In the genomic region with DNA sequence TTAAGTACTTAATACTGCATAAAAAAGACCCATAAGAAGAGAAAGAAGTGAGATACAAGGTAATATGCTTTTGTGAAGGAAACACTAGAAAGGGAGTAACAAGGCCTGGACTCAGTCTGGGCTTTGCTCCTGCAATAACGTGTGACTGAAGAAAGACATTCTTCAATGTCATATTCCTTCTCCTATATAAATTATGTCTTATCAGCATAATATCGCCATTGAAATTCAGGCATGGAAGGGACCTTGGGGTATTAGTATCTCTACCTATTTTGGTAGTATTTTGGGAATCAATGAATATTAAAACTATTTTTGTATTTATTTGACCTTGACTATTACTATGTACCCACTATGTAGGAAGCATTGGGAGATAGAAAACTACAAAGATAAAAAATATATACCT, we compare ENCODE assay signal across 34 cellular contexts.
"Had no signal": no experiment of that assay in that cellular context is flagged by ENCODE, and none has a peak within 500 bp of the region (broad histone marks: within the 10 kb centered on the region; RNA-seq: fewer than 3 reads in every experiment).

No MANE protein-coding gene starts in this region.

- H3K4me3 ChIP-seq: adrenal gland, ascending aorta, body of pancreas, breast epithelium, cardiac muscle cell had no signal

- DNase-seq: activated effector memory CD4-positive, alpha-beta T cell treated with anti-CD3 and anti-CD28 coated beads, Interleukin-2, amount 50 U/mL, for 16 hours; activated effector memory CD4-positive, alpha-beta T cell treated with Interleukin-2 at 50 U/mL for 16 hours; activated gamma-delta T cell; activated gamma-delta T cell treated with Interleukin-2 at 50 U/mL for 16 hours; activated naive CD4-positive, alpha-beta T cell; activated naive CD4-positive, alpha-beta T cell treated with anti-CD3 and anti-CD28 coated beads for 36 hours; activated naive CD4-positive, alpha-beta T cell treated with anti-CD3 and anti-CD28 coated beads, Interleukin-2, amount 10 ng/mL, durations not matched to agents 7 days and 5 days; activated naive CD4-positive, alpha-beta T cell treated with anti-CD3 and anti-CD28 coated beads, Interleukin-2, amount 50 U/mL, for 16 hours; activated naive CD4-positive, alpha-beta T cell treated with Interleukin-2 at 50 U/mL for 16 hours; activated naive CD8-positive, alpha-beta T cell treated with anti-CD3 and anti-CD28 coated beads for 36 hours; activated naive CD8-positive, alpha-beta T cell treated with anti-CD3 and anti-CD28 coated beads, Interleukin-2, amount 10 ng/mL, durations not matched to agents 7 days and 5 days; activated naive CD8-positive, alpha-beta T cell treated with anti-CD3 and anti-CD28 coated beads, Interleukin-2, amount 50 U/mL, for 24 hours; activated T-cell treated with anti-CD3 and anti-CD28 coated beads, Interleukin-2, amount 50 U/mL, for 1 hour; activated T-cell treated with anti-CD3 and anti-CD28 coated beads, Interleukin-2, amount 50 U/mL, for 24 hours; activated T-cell treated with anti-CD3 and anti-CD28 coated beads, Interleukin-2, amount 50 U/mL, for 4 hours; activated T-cell treated with anti-CD3 and anti-CD28 coated beads, Interleukin-2, amount 50 U/mL, for 48 hours; activated T-cell treated with anti-CD3 and anti-CD28 coated beads, Interleukin-2, amount 50 U/mL, for 72 hours; adrenal gland; amniotic stem cell; amygdala; anterior cingulate cortex; aorta; body of pancreas; brain microvascular endothelial cell; caudate nucleus; central memory CD4-positive, alpha-beta T cell; cerebellar nuclear complex had no signal

- H3K4me1 ChIP-seq: adrenal gland, ascending aorta, body of pancreas, breast epithelium had no signal

- H3K27me3 ChIP-seq: adrenal gland, ascending aorta, body of pancreas, brain microvascular endothelial cell, breast epithelium, cardiac muscle cell had no signal

- ATAC-seq: activated naive CD4-positive, alpha-beta T cell treated with anti-CD3 and anti-CD28 coated beads, Interleukin-2, amount 50 U/mL, for 72 hours; activated naive CD8-positive, alpha-beta T cell treated with anti-CD3 and anti-CD28 coated beads, Interleukin-2, amount 50 U/mL, for 24 hours; activated T-cell treated with anti-CD3 and anti-CD28 coated beads, Interleukin-2, amount 50 U/mL, for 4 hours; activated T-cell treated with anti-CD3 and anti-CD28 coated beads, Interleukin-2, amount 50 U/mL, for 72 hours; activated T-helper 17 cell treated with anti-CD3 and anti-CD28 coated beads, Interleukin-2, amount 50 U/mL, for 72 hours; body of pancreas had no signal

- FAIRE-seq: astrocyte, bronchial epithelial cell had no signal

- H3K27ac ChIP-seq: adrenal gland, ascending aorta, body of pancreas, brain microvascular endothelial cell, breast epithelium, cardiac muscle cell had no signal

- H3K9me3 ChIP-seq: adrenal gland, ascending aorta, body of pancreas, breast epithelium had no signal

- H3K36me3 ChIP-seq: adrenal gland, ascending aorta, brain microvascular endothelial cell, breast epithelium, cardiac muscle cell had no signal
